9 cellular contexts compared by ENCODE assay signal in the genomic region with DNA sequence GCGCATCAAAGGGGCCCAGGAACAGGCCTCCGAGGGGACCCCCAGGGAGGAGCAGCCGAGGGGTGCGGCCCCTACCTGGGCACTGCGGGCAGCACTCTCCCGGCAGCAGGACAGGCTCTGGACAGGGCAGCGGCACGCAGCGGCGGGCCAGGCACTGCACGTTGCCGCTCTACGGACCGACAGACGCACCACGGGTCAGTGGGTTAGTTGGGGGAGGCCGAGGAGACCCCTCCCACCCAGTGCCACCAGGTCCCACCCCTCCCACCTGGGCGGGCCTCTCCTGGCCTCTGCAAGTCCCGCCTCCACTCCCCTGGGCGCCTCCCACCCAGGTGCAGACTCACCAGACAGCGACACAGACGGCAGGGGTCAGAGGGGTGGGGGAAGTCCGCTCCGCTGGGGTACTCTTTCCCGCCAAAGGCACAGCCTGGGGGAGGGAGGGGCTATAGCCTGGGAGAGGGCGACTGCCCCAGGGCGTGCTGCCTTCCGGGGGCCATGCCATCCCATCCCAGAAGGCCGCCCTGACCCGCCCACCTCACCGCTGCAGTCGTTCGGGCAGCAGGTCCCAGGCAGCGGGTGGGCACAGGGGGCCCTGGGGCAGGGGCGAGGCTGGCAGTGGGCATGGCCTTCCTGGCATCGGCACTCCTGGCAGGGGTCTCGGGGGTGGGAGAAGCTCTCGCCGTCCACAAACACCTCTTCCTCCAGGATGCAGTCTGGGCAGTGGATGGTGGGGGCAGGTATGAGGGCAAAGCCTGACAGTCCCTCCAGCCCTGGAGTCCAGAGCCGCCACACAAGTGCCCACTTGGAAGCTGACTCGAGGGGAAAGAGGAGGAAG. TPM values are rescaled to one million over a fixed set of nuclear protein-coding genes. Genes with fewer than 3 reads are reported as not detected.
A peak's percentile ranks its signal among the peaks of the same experiment; 100 is the strongest.
DNase-seq lines count a peak whose midpoint lies in the region; ATAC-seq, FAIRE-seq and TF ChIP-seq lines count a peak whose summit lies in the region.
"Had no signal": no experiment of that assay in that cellular context is flagged by ENCODE, and none has a peak within 500 bp of the region (broad histone marks: within the 10 kb centered on the region; RNA-seq: fewer than 3 reads in every experiment).

No MANE protein-coding gene starts in this region.

- H3K27ac ChIP-seq in K562 (ENCODE audit: extremely low read depth, low read depth, low read length): no peak overlapping the region
- no peak overlapping the region for H3K27ac ChIP-seq in kidney (ENCODE audit: low read depth in 2 of 2, low read length in 2 of 2)

- POLR2A ChIA-PET in K562 (lab: Yijun Ruan, JAX): interaction anchor here (0.6 kb wide), 1 partner anchor 459 kb away, joined by 3 read pairs; no protein-coding TSS in a partner anchor

- peak overlapping the region; percentile 36 for H3K4me3 Mint-ChIP-seq in type B pancreatic cell

- WGBS in K562 (ENCODE audit: insufficient coverage, low coverage, missing lambda C conversion rate): 31% methylated on average over 37 of the region's 41 CpGs

- H3K4me3 ChIP-seq in K562 (peak overlapping the region; percentile 24; the same call in 1 of the 2 replicates), kidney (ENCODE audit: low read length in 2 of 2) (no peak overlapping the region)

- peak overlapping the region in 1 of 2 experiments; percentile 87; a peak in 3 of 4 replicates for H3K9ac ChIP-seq in K562 (ENCODE audit: insufficient read depth in 1 of 2, low read depth in 2 of 2, low read length in 2 of 2)
- H3K9ac ChIP-seq in kidney (ENCODE audit: low read length in 2 of 2): no peak overlapping the region

- no peaks in the 10 kb centered on the region for H3K4me1 Mint-ChIP-seq in type B pancreatic cell (ENCODE audit: unreplicated experiment)
- H3K4me1 Mint-ChIP-seq: CD14-positive monocyte had no signal

- FAIRE-seq in K562 (lab: Jason Lieb, UNC) (no peak), kidney (lab: Jason Lieb, UNC) (no peak), H54 (lab: Jason Lieb, UNC) (no peak)

- H3K27ac Mint-ChIP-seq in type B pancreatic cell: no peak overlapping the region
- H3K27ac Mint-ChIP-seq: CD14-positive monocyte had no signal

- no peaks in the 10 kb centered on the region for H3K36me3 ChIP-seq in K562 (ENCODE audit: control insufficient read depth, insufficient read depth, low read length)
- H3K36me3 ChIP-seq in kidney (ENCODE audit: control insufficient read depth in 1 of 2, insufficient read depth in 2 of 2, low read length in 2 of 2): no peaks in the 10 kb centered on the region

- no peak for TF ChIP-seq EP300 in K562 (IDR thresholded peaks at IDR 0.05; ENCODE audit: low read length)

- no peaks in the 10 kb centered on the region for H3K9me1 ChIP-seq in K562 (ENCODE audit: control insufficient read depth, insufficient read depth, low read length)

- peak overlapping the region; percentile 45; the same call in 1 of the 2 replicates for H3K4me2 ChIP-seq in K562 (ENCODE audit: insufficient read depth, low read length)

- H2AFZ ChIP-seq in K562 (ENCODE audit: low read depth, low read length): peak overlapping the region; percentile 57

- H3K9me3 ChIP-seq in K562 (replicated peaks; ENCODE audit: control insufficient read depth, insufficient read depth, low read depth, low read length): peaks cover 4% of the 10 kb centered on the region
- no peaks in the 10 kb centered on the region for H3K9me3 ChIP-seq in kidney (ENCODE audit: control insufficient read depth in 1 of 2, low read length in 2 of 2)

- no peaks in the 10 kb centered on the region for H3K79me2 ChIP-seq in K562 (ENCODE audit: control insufficient read depth, insufficient read depth, low read length)

- intact Hi-C loops in Right ventricle myocardium inferior (cut with DNase I) (loop anchor here (5.0 kb wide), 1 partner anchor 301 kb away; no protein-coding TSS in a partner anchor), cardiac septum (cut with DNase I) (no loop called here), K562 (cut with micrococcal nuclease) (no loop called here), kidney (cut with DNase I) (no loop called here)

- in situ Hi-C loops in K562 (cut with MboI): no loop called here

- DNase-seq in Right ventricle myocardium inferior (ENCODE audit: missing footprints): peak; percentile 43
- DNase-seq in cardiac septum (ENCODE audit: low spot score): no peak
- DNase-seq in K562 (ENCODE audit: extremely low read depth in 1 of 4, low spot score in 3 of 4): peak in 3 of 4 experiments; percentile 50 to 91 (median 88)
- peak; percentile 79 for DNase-seq in kidney
- DNase-seq in type B pancreatic cell (ENCODE audit: extremely low spot score, unreplicated experiment): no peak
- no peak for DNase-seq in H54 (ENCODE audit: insufficient read length, low spot score)
- no peak for DNase-seq in cerebellum (ENCODE audit: low spot score)
- no peak for DNase-seq in NCI-H187 treated with DMSO at 0.1 percent for 48 hours (lab: John Stamatoyannopoulos, UW)

- CTCF ChIA-PET in K562 (lab: Yijun Ruan, JAX; ENCODE audit: low intra/inter-chr PET ratio): no interaction called here

- H3K36me3 Mint-ChIP-seq in type B pancreatic cell: no peaks in the 10 kb centered on the region

- H3K4me1 ChIP-seq in K562 (replicated peaks in 1 of 2; ENCODE audit: control insufficient read depth in 2 of 2, insufficient read depth in 2 of 2, low read length in 2 of 2) (peaks cover 0 to 49% of the 10 kb centered on the region in 2 experiments; a peak in 3 of 5 replicates), kidney (ENCODE audit: control insufficient read depth in 1 of 2, insufficient read depth in 1 of 2, low read depth in 1 of 2, low read length in 2 of 2) (no peaks in the 10 kb centered on the region)

- TF ChIP-seq POLR2A in K562 (conservative IDR thresholded peaks at IDR 0.05) (no peak), H54 (IDR thresholded peaks at IDR 0.05; ENCODE audit: low read depth, low read length) (no peak)

- H3K27me3 ChIP-seq in K562 (ENCODE audit: control insufficient read depth in 2 of 2, insufficient read depth in 2 of 2, low read length in 2 of 2): peaks cover 14 to 47% of the 10 kb centered on the region in 2 experiments

- H3K27me3 Mint-ChIP-seq in type B pancreatic cell: peaks cover 14% of the 10 kb centered on the region

- TF ChIP-seq CTCF in K562 (IDR thresholded peaks at IDR 0.05 in 2 of 3, conservative IDR thresholded peaks at IDR 0.05 in 1 of 3; ENCODE audit: insufficient read depth in 2 of 3, low read depth in 1 of 3, low read length in 3 of 3) (no peak), kidney (IDR thresholded peaks at IDR 0.05; ENCODE audit: borderline replicate concordance, extremely low read depth, insufficient read depth) (no peak), type B pancreatic cell (conservative IDR thresholded peaks at IDR 0.05) (peak; percentile 14)

- no peaks in the 10 kb centered on the region for H3K9me3 Mint-ChIP-seq in type B pancreatic cell

- no peak for TF ChIP-seq RAD21 in K562 (CRISPR knock-in tag; conservative IDR thresholded peaks at IDR 0.05 in 1 of 2, IDR thresholded peaks at IDR 0.05 in 1 of 2)

- no TSS peak for BruUV-seq in K562 (replicated peaks; lab: Mats Ljungman, UMichigan)

- ATAC-seq in Right ventricle myocardium inferior: no peak
- peak; percentile 65 for ATAC-seq in K562

- no peaks in the 10 kb centered on the region; the same call in 1 of the 2 replicates for H4K20me1 ChIP-seq in K562 (replicated peaks; ENCODE audit: control insufficient read depth, insufficient read depth, low read length)

RNA-seq across cellular contexts. Expression of gene KCP, which starts 19.2 kb away (rescaled TPM):
- total RNA-seq in Right ventricle myocardium inferior (0.11 TPM), cardiac septum (0.35 TPM), K562 (2014; rRNA removed) (0.09 TPM in 1 of 2 replicates, not detected in the other), K562 (2014; rRNA removed; fragmentation: Illumina TruSeq; extraction: Trizol) (not detected in 2 replicates), K562 (2015; rRNA removed; fragmentation: Illumina TruSeq; extraction: Trizol) (0.15 TPM in 1 of 2 replicates, not detected in the other), K562 (2021) (0.16 TPM in 1 of 2 replicates, not detected in the other), kidney (44.6 TPM), type B pancreatic cell (ENCODE audit: low replicate concordance) (1.3 and 4.2 TPM in 2 replicates), cerebellum (3.4 TPM)
- 0.19 and 2.1 TPM in 2 replicates for total RNA-seq in K562 (2011; cell fraction: chromatin; rRNA removed; ENCODE audit: low replicate concordance)
- 0.79 and 1.3 TPM in 2 replicates for total RNA-seq in K562 (2011; cell fraction: nucleolus; rRNA removed)
- 0.73 and 0.84 TPM in 2 replicates for total RNA-seq in K562 (2011; cell fraction: nucleoplasm; rRNA removed)
- polyA plus RNA-seq in K562 (2011; rRNA removed) (0.07 and 0.09 TPM in 2 replicates), K562 (2014; fragmentation: Illumina TruSeq; extraction: Trizol) (not detected in 2 replicates), K562 (2014; fragmentation: Nextera tagmentation; extraction: Ambion mirVana) (under 1 TPM; 0.06 to 0.17 TPM), K562 (2014; rRNA removed) (0.09 and 0.15 TPM in 2 replicates), kidney (ENCODE audit: insufficient read depth, low read depth, low replicate concordance) (7.7 TPM)
- polyA plus RNA-seq in K562 (2011; cell fraction: cytosol; rRNA removed): 0.15 TPM in 1 of 2 replicates, not detected in the other
- polyA plus RNA-seq in K562 (2011; cell fraction: nucleus; rRNA removed): 0.86 and 1.5 TPM in 2 replicates
- polyA plus RNA-seq in K562 (2012): 0.34 and 3.9 TPM in 2 replicates
- 0.11 TPM in 1 of 2 replicates, not detected in the other for polyA minus RNA-seq in K562 (2011; rRNA and poly(A)+ RNA removed)
- polyA minus RNA-seq in K562 (2011; cell fraction: cytosol; rRNA and poly(A)+ RNA removed): not detected in 2 replicates
- polyA minus RNA-seq in K562 (2011; cell fraction: nucleus; rRNA and poly(A)+ RNA removed): 0.54 and 0.67 TPM in 2 replicates

RNA-seq across cellular contexts. Expression of gene ATP6V1F, which starts 28.7 kb away (rescaled TPM):
- 128 TPM for total RNA-seq in Right ventricle myocardium inferior
- total RNA-seq in cardiac septum: 80.0 TPM
- total RNA-seq in K562 (2011; cell fraction: chromatin; rRNA removed; ENCODE audit: low replicate concordance): 21.6 and 54.5 TPM in 2 replicates
- 72.7 and 74.7 TPM in 2 replicates for total RNA-seq in K562 (2011; cell fraction: nucleolus; rRNA removed)
- 70.9 and 89.2 TPM in 2 replicates for total RNA-seq in K562 (2011; cell fraction: nucleoplasm; rRNA removed)
- total RNA-seq in K562 (2014; rRNA removed): 265 and 341 TPM in 2 replicates
- 174 and 206 TPM in 2 replicates for total RNA-seq in K562 (2014; rRNA removed; fragmentation: Illumina TruSeq; extraction: Trizol)
- total RNA-seq in K562 (2015; rRNA removed; fragmentation: Illumina TruSeq; extraction: Trizol): 332 and 336 TPM in 2 replicates
- total RNA-seq in K562 (2021): 378 and 393 TPM in 2 replicates
- polyA plus RNA-seq in K562 (2011; rRNA removed): 507 and 542 TPM in 2 replicates
- polyA plus RNA-seq in K562 (2011; cell fraction: cytosol; rRNA removed): 869 and 1,641 TPM in 2 replicates
- 256 and 267 TPM in 2 replicates for polyA plus RNA-seq in K562 (2011; cell fraction: nucleus; rRNA removed)
- 454 and 820 TPM in 2 replicates for polyA plus RNA-seq in K562 (2012)
- 604 and 714 TPM in 2 replicates for polyA plus RNA-seq in K562 (2014; fragmentation: Illumina TruSeq; extraction: Trizol)
- polyA plus RNA-seq in K562 (2014; fragmentation: Nextera tagmentation; extraction: Ambion mirVana): 1,000 to 10,000 TPM in 1 of 2 experiments, 100 to 1,000 TPM in 1; 733 to 1,123 TPM
- polyA plus RNA-seq in K562 (2014; rRNA removed): 568 and 645 TPM in 2 replicates
- 83.2 and 101 TPM in 2 replicates for polyA minus RNA-seq in K562 (2011; rRNA and poly(A)+ RNA removed)
- polyA minus RNA-seq in K562 (2011; cell fraction: cytosol; rRNA and poly(A)+ RNA removed): 93.9 and 97.2 TPM in 2 replicates
- 35.3 and 68.5 TPM in 2 replicates for polyA minus RNA-seq in K562 (2011; cell fraction: nucleus; rRNA and poly(A)+ RNA removed)
- total RNA-seq in kidney: 161 TPM
- polyA plus RNA-seq in kidney (ENCODE audit: insufficient read depth, low read depth, low replicate concordance): 684 TPM
- 144 and 157 TPM in 2 replicates for total RNA-seq in type B pancreatic cell (ENCODE audit: low replicate concordance)
- total RNA-seq in cerebellum: 58.4 TPM

RNA-seq across cellular contexts. Expression of gene IRF5, which starts 46.4 kb away (rescaled TPM):
- total RNA-seq in Right ventricle myocardium inferior: 3.3 TPM
- total RNA-seq in cardiac septum: 1.6 TPM
- not detected in 2 replicates for total RNA-seq in K562 (2011; cell fraction: chromatin; rRNA removed; ENCODE audit: low replicate concordance)
- not detected in 2 replicates for total RNA-seq in K562 (2011; cell fraction: nucleolus; rRNA removed)
- total RNA-seq in K562 (2011; cell fraction: nucleoplasm; rRNA removed): not detected in 2 replicates
- total RNA-seq in K562 (2014; rRNA removed): not detected in 2 replicates
- total RNA-seq in K562 (2014; rRNA removed; fragmentation: Illumina TruSeq; extraction: Trizol): not detected in 2 replicates
- not detected in 2 replicates for total RNA-seq in K562 (2015; rRNA removed; fragmentation: Illumina TruSeq; extraction: Trizol)
- total RNA-seq in K562 (2021): 0.04 and 0.20 TPM in 2 replicates
- not detected in 2 replicates for polyA plus RNA-seq in K562 (2011; rRNA removed)
- not detected in 2 replicates for polyA plus RNA-seq in K562 (2011; cell fraction: cytosol; rRNA removed)
- polyA plus RNA-seq in K562 (2011; cell fraction: nucleus; rRNA removed): 0.08 and 0.09 TPM in 2 replicates
- 0.10 TPM in 1 of 2 replicates, not detected in the other for polyA plus RNA-seq in K562 (2012)
- polyA plus RNA-seq in K562 (2014; fragmentation: Illumina TruSeq; extraction: Trizol): not detected in 2 replicates
- not detected for polyA plus RNA-seq in K562 (2014; fragmentation: Nextera tagmentation; extraction: Ambion mirVana)
- polyA plus RNA-seq in K562 (2014; rRNA removed): not detected in 2 replicates
- polyA minus RNA-seq in K562 (2011; rRNA and poly(A)+ RNA removed): not detected in 2 replicates
- polyA minus RNA-seq in K562 (2011; cell fraction: cytosol; rRNA and poly(A)+ RNA removed): not detected in 2 replicates
- polyA minus RNA-seq in K562 (2011; cell fraction: nucleus; rRNA and poly(A)+ RNA removed): not detected in 2 replicates
- 27.1 TPM for total RNA-seq in kidney
- polyA plus RNA-seq in kidney (ENCODE audit: insufficient read depth, low read depth, low replicate concordance): 13.0 TPM
- total RNA-seq in type B pancreatic cell (ENCODE audit: low replicate concordance): 1.8 and 2.5 TPM in 2 replicates
- 2.5 TPM for total RNA-seq in cerebellum

Comparison
In these comparisons a context has a peak if more than half of its experiments do, and no peak if none do; other contexts are left out.
1. DNase-seq: peak in Right ventricle myocardium inferior (single experiment), K562 (3 of 4) and kidney (single experiment); none in cardiac septum (single experiment), type B pancreatic cell (single experiment), H54 (single experiment), cerebellum (single experiment) and NCI-H187 treated with DMSO at 0.1 percent for 48 hours (single experiment).